In the genomic region with DNA sequence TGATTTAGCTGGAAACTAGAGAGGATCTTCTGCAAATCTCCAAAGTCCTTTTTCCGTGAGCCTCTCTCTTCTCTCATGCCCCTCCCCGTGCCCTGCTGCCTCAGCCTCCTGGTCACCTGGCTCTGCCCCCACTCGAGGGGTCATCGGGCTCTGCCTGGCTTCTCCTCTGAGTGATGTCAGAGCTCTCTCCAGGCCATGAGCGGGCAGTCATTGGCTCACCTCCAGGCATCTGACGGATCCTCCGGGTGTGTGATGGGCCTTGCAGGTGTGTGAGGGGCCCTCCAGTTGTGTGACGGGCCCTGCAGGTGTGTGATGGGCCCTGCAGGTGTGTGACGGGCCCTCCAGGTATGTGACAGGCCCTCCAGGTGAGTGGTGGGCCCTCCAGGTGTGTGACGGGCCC, we compare ENCODE assay signal across 15 cellular contexts.
"Had no signal": no experiment of that assay in that cellular context is flagged by ENCODE, and none has a peak within 500 bp of the region (broad histone marks: within the 10 kb centered on the region; RNA-seq: fewer than 3 reads in every experiment).

No MANE protein-coding gene starts in this region.

- H3K27me3 ChIP-seq: dorsolateral prefrontal cortex, gastrocnemius medialis, neural progenitor cell had no signal

- FAIRE-seq: endometrium had no signal

- H3K36me3 ChIP-seq: gastrocnemius medialis, neural progenitor cell, sigmoid colon had no signal

- H3K27ac ChIP-seq: dorsolateral prefrontal cortex, gastrocnemius medialis, sigmoid colon, skin epidermis had no signal

- H3K9ac ChIP-seq: neural progenitor cell had no signal

- H2AFZ ChIP-seq: neural progenitor cell had no signal

- DNase-seq: cortex of kidney; dorsolateral prefrontal cortex; effector CD8-positive, alpha-beta T cell; gastrocnemius medialis; mucosa of descending colon; naive thymus-derived CD8-positive, alpha-beta T cell; occipital lobe; sigmoid colon; stimulated activated naive CD4-positive, alpha-beta T cell; trophoblast cell had no signal

- H3K36me3 Mint-ChIP-seq: naive thymus-derived CD8-positive, alpha-beta T cell had no signal

- H3K4me2 ChIP-seq: neural progenitor cell had no signal

- H3K4me3 Mint-ChIP-seq: naive thymus-derived CD8-positive, alpha-beta T cell; neural progenitor cell had no signal

- H3K9me3 ChIP-seq: gastrocnemius medialis, mucosa of descending colon, sigmoid colon had no signal

- ATAC-seq: esophagus mucosa; gastrocnemius medialis; left lobe of liver; mucosa of descending colon; naive thymus-derived CD8-positive, alpha-beta T cell had no signal

- H3K27ac Mint-ChIP-seq: naive thymus-derived CD8-positive, alpha-beta T cell had no signal

- H3K4me3 ChIP-seq: dorsolateral prefrontal cortex, gastrocnemius medialis, mucosa of descending colon, neural progenitor cell, sigmoid colon, skin epidermis had no signal
